ENCODE assay signal across 28 cellular contexts in the genomic region with DNA sequence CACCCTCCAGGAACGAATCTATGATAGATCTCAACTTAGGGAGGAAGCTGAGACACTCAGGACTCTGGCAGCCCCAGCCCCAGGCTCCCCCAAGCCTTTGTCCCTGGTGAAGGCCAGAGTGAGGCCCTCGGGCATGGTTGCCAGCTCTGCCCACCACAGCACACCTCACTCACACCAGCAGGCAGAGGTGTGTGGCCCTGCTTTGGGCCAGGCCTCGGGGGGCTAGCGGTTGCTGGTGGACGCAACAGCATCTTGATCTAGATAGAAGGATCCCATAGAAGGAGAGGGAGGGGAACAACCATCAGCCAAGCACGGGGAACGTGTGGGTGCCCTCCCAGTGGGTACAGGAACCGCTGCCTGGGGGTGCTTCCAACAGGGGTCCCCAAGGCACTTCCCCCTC. TPM values are rescaled to one million over a fixed set of nuclear protein-coding genes. Genes with fewer than 3 reads are reported as not detected.
"Had no signal": no experiment of that assay in that cellular context is flagged by ENCODE, and none has a peak within 500 bp of the region (broad histone marks: within the 10 kb centered on the region; RNA-seq: fewer than 3 reads in every experiment).

No MANE protein-coding gene starts in this region.

- H3K4me3 ChIP-seq: ascending aorta, body of pancreas, MG63, SK-N-MC had no signal

- H3K9me3 ChIP-seq: ascending aorta, body of pancreas, MG63 had no signal

- H3K9me3 Mint-ChIP-seq: activated CD8-positive, alpha-beta T cell treated with anti-CD3 and anti-CD28 coated beads for 36 hours; activated naive CD4-positive, alpha-beta T cell treated with anti-CD3 and anti-CD28 coated beads, Interleukin-2, amount 10 ng/mL, durations not matched to agents 7 days and 5 days; activated T-cell treated with anti-CD3 and anti-CD28 coated beads, Interleukin-2, amount 50 U/mL, for 72 hours; activated T-helper 2 cell treated with anti-CD3 and anti-CD28 coated beads, Interferon-gamma antibody, Interleukin-2, Interleukin-4, amounts not matched to agents 10 μg/mL and 5 μg/mL and 100 μg/mL, durations not matched to agents 14 hours and 24 hours and 36 hours; central memory CD8-positive, alpha-beta T cell; T-cell had no signal

- H3K27me3 Mint-ChIP-seq: activated CD8-positive, alpha-beta T cell treated with anti-CD3 and anti-CD28 coated beads for 36 hours; activated naive CD4-positive, alpha-beta T cell treated with anti-CD3 and anti-CD28 coated beads, Interleukin-2, amount 10 ng/mL, durations not matched to agents 7 days and 5 days; central memory CD8-positive, alpha-beta T cell; T-cell had no signal

- H3K4me1 Mint-ChIP-seq: activated naive CD4-positive, alpha-beta T cell treated with anti-CD3 and anti-CD28 coated beads, Interleukin-2, amount 10 ng/mL, durations not matched to agents 7 days and 5 days; central memory CD8-positive, alpha-beta T cell; T-cell had no signal

- H3K4me1 ChIP-seq: ascending aorta, body of pancreas had no signal

- FAIRE-seq: bronchial epithelial cell had no signal

- H3K27me3 ChIP-seq: ascending aorta, body of pancreas, MG63 had no signal

- DNase-seq: activated CD4-positive, alpha-beta T cell treated with anti-CD3 and anti-CD28 coated beads for 4 hours; activated CD8-positive, alpha-beta memory T cell treated with anti-CD3 and anti-CD28 coated beads, Interleukin-2, amount 50 U/mL, for 4 hours; activated CD8-positive, alpha-beta T cell treated with anti-CD3 and anti-CD28 coated beads for 36 hours; activated gamma-delta T cell treated with Interleukin-2 at 50 U/mL for 16 hours; activated naive CD4-positive, alpha-beta T cell treated with anti-CD3 and anti-CD28 coated beads, Interleukin-2, amount 10 ng/mL, durations not matched to agents 7 days and 5 days; activated T-cell treated with anti-CD3 and anti-CD28 coated beads, Interleukin-2, amount 50 U/mL, for 72 hours; body of pancreas; MG63; MV-4-11; NCI-H1092 treated with DMSO at 0.1 percent for 48 hours; NCI-H1417 treated with DMSO at 0.1 percent for 48 hours; NCI-H1694; NCI-H2029; NCI-H2107; NCI-H2171 treated with DMSO at 0.1 percent for 48 hours; NCI-H226; NCI-H526; NCI-H774; T-cell had no signal

- H3K27ac ChIP-seq: ascending aorta, body of pancreas, SK-N-MC had no signal

- H3K4me3 Mint-ChIP-seq: activated CD8-positive, alpha-beta T cell treated with anti-CD3 and anti-CD28 coated beads for 36 hours; activated naive CD4-positive, alpha-beta T cell treated with anti-CD3 and anti-CD28 coated beads, Interleukin-2, amount 10 ng/mL, durations not matched to agents 7 days and 5 days; activated T-cell treated with anti-CD3 and anti-CD28 coated beads, Interleukin-2, amount 50 U/mL, for 72 hours; central memory CD8-positive, alpha-beta T cell; T-cell had no signal

- H3K27ac Mint-ChIP-seq: activated CD8-positive, alpha-beta T cell treated with anti-CD3 and anti-CD28 coated beads for 36 hours; activated T-cell treated with anti-CD3 and anti-CD28 coated beads, Interleukin-2, amount 50 U/mL, for 72 hours; activated T-helper 2 cell treated with anti-CD3 and anti-CD28 coated beads, Interferon-gamma antibody, Interleukin-2, Interleukin-4, amounts not matched to agents 10 μg/mL and 5 μg/mL and 100 μg/mL, durations not matched to agents 14 hours and 24 hours and 36 hours had no signal

- ATAC-seq: activated CD4-positive, CD25-positive, alpha-beta regulatory T cell treated with anti-CD3 and anti-CD28 coated beads, Interleukin-2, amount 50 U/mL, for 24 hours; activated CD8-positive, alpha-beta T cell treated with anti-CD3 and anti-CD28 coated beads for 36 hours; body of pancreas; Right ventricle myocardium inferior; T-cell had no signal

RNA-seq across cellular contexts. Expression of a gene that starts 51.9 kb away (rescaled TPM):
- total RNA-seq: ascending aorta had no signal

RNA-seq across cellular contexts. Expression of a gene that starts 55.6 kb away (rescaled TPM):
- total RNA-seq: ascending aorta, body of pancreas, NCI-H460, Right ventricle myocardium inferior, RPMI7951 had no signal
